7 cellular contexts compared by ENCODE assay signal in the genomic region with DNA sequence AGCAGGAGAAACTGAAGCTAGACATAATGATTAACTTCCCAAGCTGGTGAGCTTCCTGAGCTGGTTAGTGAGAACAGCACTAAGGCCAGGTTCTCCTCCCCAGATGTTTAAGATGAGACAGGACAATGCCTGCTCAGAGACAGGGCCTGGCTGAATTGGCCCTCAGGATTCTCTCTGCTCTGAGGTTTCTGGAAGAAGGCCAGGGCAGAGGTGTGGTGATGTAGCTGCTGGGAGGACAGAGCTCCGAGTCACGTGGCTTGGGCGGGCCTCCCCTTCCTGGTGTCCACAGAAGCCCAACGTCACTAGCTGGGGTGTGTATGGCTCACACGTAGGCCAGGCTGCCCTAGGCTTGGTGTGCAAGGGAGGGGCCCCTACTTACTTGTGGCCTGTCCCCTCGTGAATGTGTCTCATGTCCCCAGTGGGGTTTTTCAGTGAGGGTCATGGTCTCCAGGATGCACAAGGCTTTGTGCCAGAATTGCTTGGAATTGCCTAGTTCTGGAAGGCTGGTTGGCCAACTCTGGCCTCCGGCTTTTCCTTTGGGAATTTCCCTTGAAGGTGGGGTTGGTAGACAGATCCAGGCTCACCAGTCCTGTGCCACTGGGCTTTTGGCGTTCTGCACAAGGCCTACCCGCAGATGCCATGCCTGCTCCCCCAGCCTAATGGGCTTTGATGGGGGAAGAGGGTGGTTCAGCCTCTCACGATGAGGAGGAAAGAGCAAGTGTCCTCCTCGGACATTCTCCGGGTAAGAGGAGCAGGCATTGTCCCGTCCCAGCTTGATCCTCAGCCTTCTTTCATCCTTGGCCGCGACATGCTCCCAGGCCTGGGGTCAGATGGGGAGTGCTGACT. TPM values are rescaled to one million over a fixed set of nuclear protein-coding genes. Genes with fewer than 3 reads are reported as not detected.
DNase-seq lines count a peak whose midpoint lies in the region; ATAC-seq and TF ChIP-seq lines count a peak whose summit lies in the region.

No MANE protein-coding gene starts in this region.

- H3K27me3 Mint-ChIP-seq in HFFc6 (ENCODE audit: insufficient read depth) (peaks cover 11% of the 10 kb centered on the region; the same call in 1 of the 2 replicates), neural progenitor cell (ENCODE audit: insufficient read depth, low read depth) (peaks cover 14% of the 10 kb centered on the region)
- peaks cover 23% of the 10 kb centered on the region for H3K27me3 Mint-ChIP-seq in activated naive CD4-positive, alpha-beta T cell treated with anti-CD3 and anti-CD28 coated beads, Interleukin-2, amount 10 ng/mL, durations not matched to agents 7 days and 5 days

- H3K27ac Mint-ChIP-seq in HFFc6 (no peak overlapping the region), neural progenitor cell (no peak overlapping the region)
- H3K27ac Mint-ChIP-seq in activated naive CD4-positive, alpha-beta T cell treated with anti-CD3 and anti-CD28 coated beads, Interleukin-2, amount 10 ng/mL, durations not matched to agents 7 days and 5 days: peak overlapping the region; percentile 11

- peak; percentile 35 for ATAC-seq in thoracic aorta (ENCODE audit: insufficient number of reproducible peaks, low FRiP score, low read depth)

- H3K36me3 ChIP-seq in thoracic aorta (no peaks in the 10 kb centered on the region), neural progenitor cell (no peaks in the 10 kb centered on the region)

- DNase-seq in HFFc6 (peak; percentile 56), MV-4-11 (lab: John Stamatoyannopoulos, UW) (peak; percentile 69), left kidney (ENCODE audit: low read depth, low spot score) (peak; percentile 42), thoracic aorta (ENCODE audit: low spot score) (peak; percentile 50), neural progenitor cell (ENCODE audit: low spot score) (no peak)
- peak; percentile 41 for DNase-seq in activated naive CD4-positive, alpha-beta T cell treated with anti-CD3 and anti-CD28 coated beads, Interleukin-2, amount 10 ng/mL, durations not matched to agents 7 days and 5 days

- no peak for TF ChIP-seq CTCF in HFFc6 (IDR thresholded peaks at IDR 0.05)
- no peak for TF ChIP-seq CTCF in thoracic aorta (IDR thresholded peaks at IDR 0.05)
- no peak for TF ChIP-seq CTCF in neural progenitor cell (IDR thresholded peaks at IDR 0.05)

- H3K36me3 Mint-ChIP-seq in HFFc6 (ENCODE audit: low read depth) (no peaks in the 10 kb centered on the region), neural progenitor cell (no peaks in the 10 kb centered on the region)
- H3K36me3 Mint-ChIP-seq in activated naive CD4-positive, alpha-beta T cell treated with anti-CD3 and anti-CD28 coated beads, Interleukin-2, amount 10 ng/mL, durations not matched to agents 7 days and 5 days: peaks cover 2% of the 10 kb centered on the region

- no peak overlapping the region for H3K9ac ChIP-seq in neural progenitor cell

- no peak overlapping the region for H3K4me2 ChIP-seq in neural progenitor cell

- H3K27ac ChIP-seq in thoracic aorta (peak overlapping the region; percentile 33 to 65), neural progenitor cell (no peak overlapping the region)

- no peaks in the 10 kb centered on the region for H3K27me3 ChIP-seq in thoracic aorta (replicated peaks; ENCODE audit: insufficient read depth)
- H3K27me3 ChIP-seq in neural progenitor cell: peaks cover 35% of the 10 kb centered on the region

- no peaks in the 10 kb centered on the region for H4K20me1 ChIP-seq in neural progenitor cell (ENCODE audit: low read depth)

- no peak overlapping the region for H2AFZ ChIP-seq in neural progenitor cell (replicated peaks)

- H3K4me3 ChIP-seq in thoracic aorta (no peak overlapping the region), neural progenitor cell (no peak overlapping the region)

- TF ChIP-seq POLR2A in GM18526 (IDR thresholded peaks at IDR 0.05; ENCODE audit: extremely low read depth, insufficient read length): peak; percentile 52

- H3K4me1 Mint-ChIP-seq in HFFc6 (ENCODE audit: low read depth): peaks cover 10% of the 10 kb centered on the region
- H3K4me1 Mint-ChIP-seq in activated naive CD4-positive, alpha-beta T cell treated with anti-CD3 and anti-CD28 coated beads, Interleukin-2, amount 10 ng/mL, durations not matched to agents 7 days and 5 days: peaks cover 64% of the 10 kb centered on the region
- H3K4me1 Mint-ChIP-seq in neural progenitor cell: peaks cover 24% of the 10 kb centered on the region

- no peaks in the 10 kb centered on the region for H3K9me3 ChIP-seq in thoracic aorta
- no peaks in the 10 kb centered on the region for H3K9me3 ChIP-seq in neural progenitor cell (ENCODE audit: low read depth)

- CTCF ChIA-PET in activated naive CD4-positive, alpha-beta T cell treated with anti-CD3 and anti-CD28 coated beads, Interleukin-2, amount 10 ng/mL, durations not matched to agents 7 days and 5 days (lab: Charles Lee): interaction anchor here (0.5 to 3.4 kb wide), 4 partner anchors 29 to 485 kb away, joined by 3 to 7 read pairs (median 4); no protein-coding TSS in a partner anchor

- peaks cover 15 to 48% of the 10 kb centered on the region in 2 donors for H3K4me1 ChIP-seq in thoracic aorta (ENCODE audit: control insufficient read depth in 1 of 2, low read depth in 2 of 2)
- H3K4me1 ChIP-seq in neural progenitor cell: peaks cover 19% of the 10 kb centered on the region

- H3K9me3 Mint-ChIP-seq in HFFc6 (no peaks in the 10 kb centered on the region), neural progenitor cell (no peaks in the 10 kb centered on the region)
- H3K9me3 Mint-ChIP-seq in activated naive CD4-positive, alpha-beta T cell treated with anti-CD3 and anti-CD28 coated beads, Interleukin-2, amount 10 ng/mL, durations not matched to agents 7 days and 5 days: no peaks in the 10 kb centered on the region

- no peaks in the 10 kb centered on the region for H3K79me2 ChIP-seq in neural progenitor cell (ENCODE audit: low read depth)

- H3F3A ChIP-seq in neural progenitor cell (ENCODE audit: low read depth): no peaks in the 10 kb centered on the region

- no peak overlapping the region for H3K4me3 Mint-ChIP-seq in HFFc6
- H3K4me3 Mint-ChIP-seq in activated naive CD4-positive, alpha-beta T cell treated with anti-CD3 and anti-CD28 coated beads, Interleukin-2, amount 10 ng/mL, durations not matched to agents 7 days and 5 days: no peak overlapping the region
- no peak overlapping the region for H3K4me3 Mint-ChIP-seq in neural progenitor cell

RNA-seq across cellular contexts. Expression of a gene that starts 3.4 kb away (rescaled TPM):
- total RNA-seq in HFFc6 (2021; fragmentation: NEBNext Ultra II Directional; extraction: Animal tissue kit (Norgen Biotek cat#: 25700)): not detected
- total RNA-seq in thoracic aorta: 10 to 100 TPM in 1 of 2 donors, 1 to 10 TPM in 1; 7.4 to 10.9 TPM
- 0.22 TPM in 1 of 2 replicates, not detected in the other for total RNA-seq in neural progenitor cell (ENCODE audit: low replicate concordance)

RNA-seq across cellular contexts. Expression of a gene that starts 15.7 kb away (rescaled TPM):
- not detected for total RNA-seq in HFFc6 (2021; fragmentation: NEBNext Ultra II Directional; extraction: Animal tissue kit (Norgen Biotek cat#: 25700))
- total RNA-seq in thoracic aorta (1 to 10 TPM; 3.3 to 4.6 TPM), neural progenitor cell (ENCODE audit: low replicate concordance) (not detected in 2 replicates)

RNA-seq across cellular contexts. Expression of a gene that starts 45.1 kb away (rescaled TPM):
- total RNA-seq in HFFc6 (2021; fragmentation: NEBNext Ultra II Directional; extraction: Animal tissue kit (Norgen Biotek cat#: 25700)): 10 to 100 TPM; 39.4 to 52.7 (median 43.4) TPM
- total RNA-seq in thoracic aorta: 10 to 100 TPM; 53.9 to 91.9 TPM
- 12.5 and 22.0 TPM in 2 replicates for total RNA-seq in neural progenitor cell (ENCODE audit: low replicate concordance)
